19 cellular contexts compared by ENCODE assay signal in the genomic region with DNA sequence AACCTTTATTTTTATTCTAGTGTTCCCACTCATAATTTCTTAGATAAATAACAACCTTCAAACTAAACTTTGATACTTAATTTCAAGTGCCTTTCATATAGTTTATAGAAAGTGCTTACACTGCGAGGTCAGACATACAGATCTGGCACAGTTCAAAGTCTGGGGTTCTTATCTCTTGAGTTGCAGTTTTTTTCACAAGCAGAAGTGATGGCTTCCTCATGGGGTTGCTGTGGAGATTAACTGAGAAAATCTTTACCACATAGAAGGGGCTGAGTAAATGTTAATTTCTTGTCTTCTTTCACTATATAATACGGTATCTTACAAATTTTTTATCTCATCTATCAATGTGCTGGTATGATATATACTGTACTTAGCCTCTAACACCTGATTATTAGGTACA. TPM values are rescaled to one million over a fixed set of nuclear protein-coding genes. Genes with fewer than 3 reads are reported as not detected.
A peak's percentile ranks its signal among the peaks of the same experiment; 100 is the strongest.
DNase-seq lines count a peak whose midpoint lies in the region; ATAC-seq and TF ChIP-seq lines count a peak whose summit lies in the region.
"Had no signal": no experiment of that assay in that cellular context is flagged by ENCODE, and none has a peak within 500 bp of the region (broad histone marks: within the 10 kb centered on the region; RNA-seq: fewer than 3 reads in every experiment).

No MANE protein-coding gene starts in this region.

- intact Hi-C loops in OCI-LY7 (cut with micrococcal nuclease; ENCODE audit: unreplicated experiment) = loop anchor here (10.0 kb wide), 1 partner anchor 967 kb away; a partner anchor contains a TSS
- intact Hi-C loops in dendritic cell treated with granulocyte-macrophage colony-stimulating factor and Interleukin-4, amounts not matched to agents 40 ng/mL and 50 ng/mL, for 4 days (cut with micrococcal nuclease) = loop anchor here (10.0 kb wide), 1 partner anchor 413 kb away; a partner anchor contains a TSS

- ATAC-seq in HG03469 (IDR thresholded peaks at IDR 0.05; ENCODE audit: unreplicated experiment) = no peak
- ATAC-seq in HG02884 (IDR thresholded peaks at IDR 0.05; ENCODE audit: unreplicated experiment) = no peak

- H4K20me1 ChIP-seq in OCI-LY7 (ENCODE audit: insufficient read depth, low read length) = peaks cover 20% of the 10 kb centered on the region

- CTCF ChIA-PET in OCI-LY7 (lab: Charles Lee; ENCODE audit: unreplicated experiment) = no interaction called here

- H3K9me3 Mint-ChIP-seq in dendritic cell treated with granulocyte-macrophage colony-stimulating factor and Interleukin-4, amounts not matched to agents 40 ng/mL and 50 ng/mL, for 4 days = no peaks in the 10 kb centered on the region
- H3K9me3 Mint-ChIP-seq in progenitor cell of endocrine pancreas (ENCODE audit: low read depth) (no peaks in the 10 kb centered on the region), nephron progenitor cell (no peaks in the 10 kb centered on the region)

- peak overlapping the region; percentile 53 for H3K27ac Mint-ChIP-seq in dendritic cell treated with granulocyte-macrophage colony-stimulating factor and Interleukin-4, amounts not matched to agents 40 ng/mL and 50 ng/mL, for 4 days
- H3K27ac Mint-ChIP-seq in progenitor cell of endocrine pancreas = peak overlapping the region; percentile 58
- H3K27ac Mint-ChIP-seq in nephron progenitor cell = no peak overlapping the region

- H3K79me2 ChIP-seq in OCI-LY7 (ENCODE audit: insufficient read depth, low read depth, low read length) = peaks cover 59% of the 10 kb centered on the region

- no peaks in the 10 kb centered on the region for H3K27me3 Mint-ChIP-seq in dendritic cell treated with granulocyte-macrophage colony-stimulating factor and Interleukin-4, amounts not matched to agents 40 ng/mL and 50 ng/mL, for 4 days
- H3K27me3 Mint-ChIP-seq in progenitor cell of endocrine pancreas (no peaks in the 10 kb centered on the region), nephron progenitor cell (ENCODE audit: low read depth, poor library complexity) (no peaks in the 10 kb centered on the region)

- H3K27ac ChIP-seq in OCI-LY7 (ENCODE audit: low read depth, low read length, poor library complexity, severe bottlenecking) = no peak overlapping the region
- H3K27ac ChIP-seq: C4-2B, coronary artery, epithelial cell of prostate, tibial artery had no signal

- H3K4me1 Mint-ChIP-seq in dendritic cell treated with granulocyte-macrophage colony-stimulating factor and Interleukin-4, amounts not matched to agents 40 ng/mL and 50 ng/mL, for 4 days (ENCODE audit: low read depth) = peaks cover 10% of the 10 kb centered on the region
- H3K4me1 Mint-ChIP-seq in progenitor cell of endocrine pancreas (ENCODE audit: low read depth) (peaks cover 21% of the 10 kb centered on the region), nephron progenitor cell (peaks cover 10% of the 10 kb centered on the region)

- DNase-seq in NOMO-1 (lab: John Stamatoyannopoulos, UW; ENCODE audit: unreplicated experiment in 2 of 2) = peak; percentile 3 to 5
- no peak for DNase-seq in NOMO-1 treated with dmso at 0.1 percent for 144 hours (lab: John Stamatoyannopoulos, UW; ENCODE audit: unreplicated experiment)
- DNase-seq in OCI-LY7 (ENCODE audit: low spot score) = no peak
- DNase-seq in progenitor cell of endocrine pancreas (ENCODE audit: low spot score, unreplicated experiment) = no peak
- no peak for DNase-seq in nephron progenitor cell
- DNase-seq: activated CD4-positive, CD25-positive, alpha-beta regulatory T cell treated with anti-CD3 and anti-CD28 coated beads, Interleukin-2, amount 50 U/mL, for 72 hours; activated CD8-positive, alpha-beta memory T cell treated with anti-CD3 and anti-CD28 coated beads, Interleukin-2, amount 50 U/mL, for 48 hours; GOT3; mammary epithelial cell; NCI-H345; Right ventricle myocardium superior; stimulated activated naive CD4-positive, alpha-beta T cell; tibial artery had no signal

- peaks cover 13% of the 10 kb centered on the region for H3K4me1 ChIP-seq in OCI-LY7 (ENCODE audit: insufficient read depth, low read length, poor library complexity, severe bottlenecking)

- POLR2A ChIA-PET in OCI-LY7 (lab: Charles Lee) = interaction anchor here (0.6 to 1.9 kb wide), 3 partner anchors 35 to 68 kb away, joined by 3 to 8 read pairs (median 4); a partner anchor contains a TSS

- BruUV-seq in OCI-LY7 (replicated peaks; lab: Mats Ljungman, UMichigan) = no TSS peak

- no peak overlapping the region for H2AFZ ChIP-seq in OCI-LY7 (ENCODE audit: low read length)

- no peak overlapping the region for H3K4me3 ChIP-seq in OCI-LY7 (ENCODE audit: low read depth, low read length, poor library complexity, severe bottlenecking)
- H3K4me3 ChIP-seq: coronary artery, tibial artery had no signal

- H3K36me3 ChIP-seq in OCI-LY7 (ENCODE audit: insufficient read depth, low read length) = peaks cover 30% of the 10 kb centered on the region

- H3K9me2 ChIP-seq in OCI-LY7 (ENCODE audit: insufficient read depth, low read length) = no peaks in the 10 kb centered on the region

- H3K9me3 ChIP-seq in OCI-LY7 (ENCODE audit: low read length) = no peaks in the 10 kb centered on the region
- H3K9me3 ChIP-seq: tibial artery had no signal

- H3K4me2 ChIP-seq in OCI-LY7 (ENCODE audit: low read length) = 0 out of 2 replicates have a peak overlapping the region, but pooled peaks have one; percentile 1

- H3K4me3 Mint-ChIP-seq in dendritic cell treated with granulocyte-macrophage colony-stimulating factor and Interleukin-4, amounts not matched to agents 40 ng/mL and 50 ng/mL, for 4 days = peak overlapping the region; percentile 23
- H3K4me3 Mint-ChIP-seq in progenitor cell of endocrine pancreas (ENCODE audit: low read depth) = peak overlapping the region; percentile 42
- no peak overlapping the region for H3K4me3 Mint-ChIP-seq in nephron progenitor cell

- H3K36me3 Mint-ChIP-seq in dendritic cell treated with granulocyte-macrophage colony-stimulating factor and Interleukin-4, amounts not matched to agents 40 ng/mL and 50 ng/mL, for 4 days (ENCODE audit: low read depth) = peaks cover 52% of the 10 kb centered on the region
- H3K36me3 Mint-ChIP-seq in progenitor cell of endocrine pancreas (ENCODE audit: insufficient read depth) (peaks cover 7% of the 10 kb centered on the region), nephron progenitor cell (ENCODE audit: low read depth) (peaks cover 26% of the 10 kb centered on the region)

- TF ChIP-seq CTCF in OCI-LY7 (conservative IDR thresholded peaks at IDR 0.05; ENCODE audit: low read length) (no peak), progenitor cell of endocrine pancreas (IDR thresholded peaks at IDR 0.05; ENCODE audit: unreplicated experiment) (no peak), nephron progenitor cell (IDR thresholded peaks at IDR 0.05) (no peak)

RNA-seq across cellular contexts. Expression of a gene that starts 3.1 kb away (rescaled TPM):
- total RNA-seq in OCI-LY7 (2014; rRNA removed; shearing (Covaris generic)) = 23.3 and 27.0 TPM in 2 replicates
- total RNA-seq in OCI-LY7 (2022) (25.9 and 26.0 TPM in 2 replicates), progenitor cell of endocrine pancreas (19.2 and 19.9 TPM in 2 replicates)

Comparison
In these comparisons a context has a peak if more than half of its experiments do, and no peak if none do; other contexts are left out.
1. DNase-seq: peak in NOMO-1 (2 of 2); none in NOMO-1 treated with dmso at 0.1 percent for 144 hours (single experiment), OCI-LY7 (single experiment), progenitor cell of endocrine pancreas (single experiment) and nephron progenitor cell (single experiment).